ENCODE assay signal across 25 cellular contexts in the genomic region with DNA sequence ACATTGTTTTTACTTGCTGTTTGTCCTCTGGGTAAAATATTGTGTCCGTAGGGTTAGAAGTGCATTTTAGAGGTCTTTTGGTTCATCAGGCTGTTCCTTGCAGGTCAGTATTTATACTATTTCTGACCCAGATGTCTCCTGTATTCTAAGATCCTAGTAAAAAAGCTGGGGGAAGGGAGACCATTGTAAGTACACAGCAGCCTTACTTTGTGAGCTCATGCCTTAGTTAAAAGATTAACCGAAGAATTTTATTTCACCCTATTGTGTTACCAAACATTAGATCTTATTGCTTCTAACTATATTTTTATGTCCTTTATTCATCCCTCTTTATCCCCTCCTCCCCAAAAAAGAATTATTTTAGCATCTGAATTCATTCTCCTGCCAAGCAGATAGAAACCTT.
"Had no signal": no experiment of that assay in that cellular context is flagged by ENCODE, and none has a peak within 500 bp of the region (broad histone marks: within the 10 kb centered on the region; RNA-seq: fewer than 3 reads in every experiment).

No MANE protein-coding gene starts in this region.

- H3K27ac Mint-ChIP-seq: activated CD4-positive, alpha-beta memory T cell treated with anti-CD3 and anti-CD28 coated beads for 36 hours; activated CD4-positive, alpha-beta T cell treated with anti-CD3 and anti-CD28 coated beads, Interleukin-2, amount 10 ng/mL, durations not matched to agents 7 days and 5 days; activated naive CD8-positive, alpha-beta T cell; T-cell had no signal

- H3K4me3 Mint-ChIP-seq: activated CD4-positive, alpha-beta memory T cell treated with anti-CD3 and anti-CD28 coated beads for 36 hours; activated CD4-positive, alpha-beta T cell treated with anti-CD3 and anti-CD28 coated beads, Interleukin-2, amount 10 ng/mL, durations not matched to agents 7 days and 5 days; activated naive CD8-positive, alpha-beta T cell; activated T-cell treated with anti-CD3 and anti-CD28 coated beads, Interleukin-2, amount 50 U/mL, for 4 hours; T-cell had no signal

- H3K4me1 Mint-ChIP-seq: activated CD4-positive, alpha-beta T cell treated with anti-CD3 and anti-CD28 coated beads, Interleukin-2, amount 10 ng/mL, durations not matched to agents 7 days and 5 days; T-cell had no signal

- H3K27me3 Mint-ChIP-seq: activated CD4-positive, alpha-beta memory T cell treated with anti-CD3 and anti-CD28 coated beads for 36 hours; activated CD4-positive, alpha-beta T cell treated with anti-CD3 and anti-CD28 coated beads, Interleukin-2, amount 10 ng/mL, durations not matched to agents 7 days and 5 days; activated naive CD8-positive, alpha-beta T cell; T-cell had no signal

- ATAC-seq: activated T-cell treated with anti-CD3 and anti-CD28 coated beads, Interleukin-2, amount 50 U/mL, for 4 hours; Right ventricle myocardium inferior; T-cell had no signal

- DNase-seq: activated CD4-positive, alpha-beta memory T cell treated with anti-CD3 and anti-CD28 coated beads for 36 hours; activated CD4-positive, alpha-beta T cell treated with anti-CD3 and anti-CD28 coated beads, Interleukin-2, amount 10 ng/mL, durations not matched to agents 7 days and 5 days; activated CD4-positive, CD25-positive, alpha-beta regulatory T cell; activated CD8-positive, alpha-beta memory T cell treated with anti-CD3 and anti-CD28 coated beads for 24 hours; activated effector memory CD4-positive, alpha-beta T cell treated with anti-CD3 and anti-CD28 coated beads, Interleukin-2, amount 50 U/mL, for 16 hours; activated naive CD4-positive, alpha-beta T cell treated with Interleukin-2 at 50 U/mL for 16 hours; activated T-cell treated with anti-CD3 and anti-CD28 coated beads, Interleukin-2, amount 50 U/mL, for 4 hours; amygdala; brain microvascular endothelial cell; cerebellar nuclear complex; KBM-7; NCI-H1092; NCI-H1417; NCI-H2029; NCI-H2107; NCI-H2171 treated with DMSO at 0.1 percent for 48 hours; NCI-H226; NCI-H526; NCI-H774; PC-9; T-cell; T-helper 2 cell; T1000 had no signal

- H3K36me3 Mint-ChIP-seq: activated CD4-positive, alpha-beta memory T cell treated with anti-CD3 and anti-CD28 coated beads for 36 hours; activated naive CD8-positive, alpha-beta T cell; T-cell had no signal
